10 cellular contexts compared by ENCODE assay signal in the genomic region with DNA sequence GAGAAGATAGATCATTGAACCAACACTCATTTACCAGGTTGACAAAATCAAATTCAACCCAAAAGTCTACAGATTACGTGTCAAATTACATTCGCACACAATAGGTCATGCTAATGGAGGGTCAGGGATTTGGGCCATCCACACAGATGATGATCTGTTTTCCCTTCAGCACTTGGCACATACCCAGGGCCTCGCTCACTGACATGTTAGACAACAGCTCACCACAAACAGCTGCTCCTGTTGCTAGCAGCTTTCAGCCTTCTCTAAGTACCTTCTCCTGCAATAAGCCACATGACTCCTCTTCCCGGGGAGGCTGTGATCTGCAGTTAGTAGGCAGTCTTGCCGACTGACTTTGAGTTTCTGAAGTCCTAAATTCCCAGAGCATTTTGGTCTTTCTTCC. TPM values are rescaled to one million over a fixed set of nuclear protein-coding genes. Genes with fewer than 3 reads are reported as not detected.
DNase-seq lines count a peak whose midpoint lies in the region; ATAC-seq and TF ChIP-seq lines count a peak whose summit lies in the region.
"Had no signal": no experiment of that assay in that cellular context is flagged by ENCODE, and none has a peak within 500 bp of the region (broad histone marks: within the 10 kb centered on the region; RNA-seq: fewer than 3 reads in every experiment).

No MANE protein-coding gene starts in this region.

- intact Hi-C loops in Calu3 (cut with micrococcal nuclease; ENCODE audit: unreplicated experiment) (no loop called here), natural killer cell (cut with micrococcal nuclease) (no loop called here)

- peak; percentile 62 for DNase-seq in DMS 273 treated with DMSO at 0.1 percent for 48 hours (lab: John Stamatoyannopoulos, UW)
- peak; percentile 33 for DNase-seq in MM.1S
- DNase-seq in RPMI8226, result peak; percentile 62
- DNase-seq in iris pigment epithelial cell (ENCODE audit: low read depth), result peak; percentile 78
- no peak for DNase-seq in Calu3
- DNase-seq in natural killer cell, result no peak

- no peaks in the 10 kb centered on the region for H3K36me3 ChIP-seq in MM.1S (replicated peaks; ENCODE audit: insufficient read depth, low read length)

- no peak overlapping the region for H3K4me3 ChIP-seq in MM.1S (ENCODE audit: low read length)

- no peak for ATAC-seq in GM18870 (IDR thresholded peaks at IDR 0.05; ENCODE audit: unreplicated experiment)
- ATAC-seq in natural killer cell, result no peak
- no peak for ATAC-seq in HG03460 (IDR thresholded peaks at IDR 0.05; ENCODE audit: unreplicated experiment)

- H3K4me1 ChIP-seq in MM.1S (ENCODE audit: low read length), result peaks cover 20% of the 10 kb centered on the region

- CTCF ChIA-PET in Calu3 (lab: Charles Lee), result no interaction called here

- TF ChIP-seq CTCF in MM.1S (IDR thresholded peaks at IDR 0.05; ENCODE audit: low read length) (no peak), Calu3 (IDR thresholded peaks at IDR 0.05; ENCODE audit: unreplicated experiment) (no peak), natural killer cell (IDR thresholded peaks at IDR 0.05) (no peak)

- no peak overlapping the region for H3K27ac Mint-ChIP-seq in Calu3 (ENCODE audit: unreplicated experiment)
- H3K27ac Mint-ChIP-seq in natural killer cell, result no peak overlapping the region

- no peak overlapping the region for H2AFZ ChIP-seq in MM.1S (ENCODE audit: low read length)

- H3K4me2 ChIP-seq in MM.1S (ENCODE audit: low read depth, low read length), result no peak overlapping the region

- H3K4me3 Mint-ChIP-seq in Calu3 (ENCODE audit: low read depth, unreplicated experiment) (no peak overlapping the region), natural killer cell (no peak overlapping the region)

- H3K9me3 ChIP-seq in MM.1S (replicated peaks; ENCODE audit: insufficient read depth, low read length), result no peaks in the 10 kb centered on the region

- H3K36me3 Mint-ChIP-seq in Calu3 (ENCODE audit: insufficient read depth, unreplicated experiment) (no peaks in the 10 kb centered on the region), natural killer cell (no peaks in the 10 kb centered on the region)
- H3K36me3 Mint-ChIP-seq: brain had no signal

- peaks cover 9% of the 10 kb centered on the region for H3F3A ChIP-seq in MM.1S (ENCODE audit: insufficient read depth, low read length)

- no peak overlapping the region for H3K9ac ChIP-seq in MM.1S (ENCODE audit: low read length)

- H3K27me3 Mint-ChIP-seq in Calu3 (ENCODE audit: unreplicated experiment) (peaks cover 85% of the 10 kb centered on the region), natural killer cell (ENCODE audit: low read depth in 2 of 2) (peaks cover 25 to 65% of the 10 kb centered on the region in 2 donors)

- H3K9me3 Mint-ChIP-seq in Calu3 (ENCODE audit: low read depth, unreplicated experiment) (no peaks in the 10 kb centered on the region), natural killer cell (no peaks in the 10 kb centered on the region)

- no peak overlapping the region for H3K27ac ChIP-seq in MM.1S (ENCODE audit: low read length)
- H3K27ac ChIP-seq: VCaP had no signal

- no TSS peak for BruUV-seq in Calu3 (replicated peaks; lab: Mats Ljungman, UMichigan)

- H3K4me1 Mint-ChIP-seq in Calu3 (ENCODE audit: low read depth, unreplicated experiment), result no peaks in the 10 kb centered on the region
- H3K4me1 Mint-ChIP-seq in natural killer cell, result peaks cover 0 to 4% of the 10 kb centered on the region in 2 donors

- H3K79me2 ChIP-seq in MM.1S (ENCODE audit: low read length), result no peaks in the 10 kb centered on the region

- no peaks in the 10 kb centered on the region for H4K20me1 ChIP-seq in MM.1S (ENCODE audit: insufficient read depth, low read length)

- H3K27me3 ChIP-seq in MM.1S (replicated peaks; ENCODE audit: insufficient read depth, low read length), result no peaks in the 10 kb centered on the region

- H3K9me2 ChIP-seq in MM.1S (replicated peaks; ENCODE audit: insufficient read depth, low read length), result no peaks in the 10 kb centered on the region

RNA-seq across cellular contexts. Expression of a gene that starts 18.4 kb away (rescaled TPM):
- total RNA-seq in Calu3 (2022) (not detected in 2 replicates), natural killer cell (not detected)

Comparison
In these comparisons a context has a peak if more than half of its experiments do, and no peak if none do; other contexts are left out.
1. DNase-seq: peak in DMS 273 treated with DMSO at 0.1 percent for 48 hours (single experiment), MM.1S (single experiment), RPMI8226 (single experiment) and iris pigment epithelial cell (single experiment); none in Calu3 (single experiment) and natural killer cell (single experiment).